3 cellular contexts compared by ENCODE assay signal in the genomic region with DNA sequence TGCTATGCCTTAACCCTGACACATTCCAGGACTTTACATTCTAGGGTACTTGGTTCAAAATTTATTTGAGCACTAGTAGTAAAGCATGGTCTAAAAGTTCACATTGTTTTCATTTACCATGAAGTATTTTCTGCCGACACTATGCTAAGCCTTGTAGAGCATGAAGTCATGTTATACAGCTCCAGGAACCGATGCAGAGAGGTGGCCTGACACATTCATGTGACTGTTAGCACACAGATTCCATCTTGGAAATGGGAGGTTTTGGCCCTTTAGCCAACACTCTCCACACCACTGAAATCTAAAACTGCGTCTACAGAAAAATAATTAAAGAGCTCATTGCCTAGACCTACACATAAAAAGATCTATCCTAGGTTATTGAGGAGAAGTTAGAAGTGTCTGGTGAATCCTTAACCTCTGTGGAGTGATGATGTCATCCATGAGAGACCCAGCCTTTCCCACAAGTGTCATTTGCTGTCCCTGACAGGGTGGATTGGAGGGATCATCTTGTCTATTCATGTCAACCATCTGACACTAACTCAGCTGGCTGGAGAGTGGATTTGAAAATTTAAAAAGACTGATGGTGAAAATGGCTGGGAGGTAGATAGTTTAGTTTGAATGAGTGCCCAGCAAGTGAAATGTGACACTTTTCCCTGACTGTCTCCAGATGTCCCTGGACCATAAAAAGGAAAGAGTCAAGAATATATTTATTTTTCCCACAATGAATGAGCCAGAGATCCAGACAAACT.
TF ChIP-seq lines count a peak whose summit lies in the region.

No MANE protein-coding gene starts in this region.

TF ChIP-seq in IMR-90, 13 proteins besides CTCF, POLR2A, EP300 and RAD21:
- TF ChIP-seq MAFK (IDR thresholded peaks at IDR 0.05; ENCODE audit: low read depth, low read length) = no peak
- TF ChIP-seq, protein P1, sequence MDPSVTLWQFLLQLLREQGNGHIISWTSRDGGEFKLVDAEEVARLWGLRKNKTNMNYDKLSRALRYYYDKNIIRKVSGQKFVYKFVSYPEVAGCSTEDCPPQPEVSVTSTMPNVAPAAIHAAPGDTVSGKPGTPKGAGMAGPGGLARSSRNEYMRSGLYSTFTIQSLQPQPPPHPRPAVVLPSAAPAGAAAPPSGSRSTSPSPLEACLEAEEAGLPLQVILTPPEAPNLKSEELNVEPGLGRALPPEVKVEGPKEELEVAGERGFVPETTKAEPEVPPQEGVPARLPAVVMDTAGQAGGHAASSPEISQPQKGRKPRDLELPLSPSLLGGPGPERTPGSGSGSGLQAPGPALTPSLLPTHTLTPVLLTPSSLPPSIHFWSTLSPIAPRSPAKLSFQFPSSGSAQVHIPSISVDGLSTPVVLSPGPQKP (IDR thresholded peaks at IDR 0.05; ENCODE audit: borderline replicate concordance, low read depth, low read length) = no peak
- TF ChIP-seq RCOR1 (IDR thresholded peaks at IDR 0.05; ENCODE audit: insufficient replicate concordance, low read length) = no peak
- no peak for TF ChIP-seq SMC3 (IDR thresholded peaks at IDR 0.05; ENCODE audit: low read depth, low read length)
- TF ChIP-seq MXI1 (IDR thresholded peaks at IDR 0.05; ENCODE audit: borderline replicate concordance, low read depth, low read length) = no peak
- TF ChIP-seq FOS (IDR thresholded peaks at IDR 0.05; ENCODE audit: low read depth, low read length) = no peak
- TF ChIP-seq, protein P2, sequence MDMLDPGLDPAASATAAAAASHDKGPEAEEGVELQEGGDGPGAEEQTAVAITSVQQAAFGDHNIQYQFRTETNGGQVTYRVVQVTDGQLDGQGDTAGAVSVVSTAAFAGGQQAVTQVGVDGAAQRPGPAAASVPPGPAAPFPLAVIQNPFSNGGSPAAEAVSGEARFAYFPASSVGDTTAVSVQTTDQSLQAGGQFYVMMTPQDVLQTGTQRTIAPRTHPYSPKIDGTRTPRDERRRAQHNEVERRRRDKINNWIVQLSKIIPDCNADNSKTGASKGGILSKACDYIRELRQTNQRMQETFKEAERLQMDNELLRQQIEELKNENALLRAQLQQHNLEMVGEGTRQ (IDR thresholded peaks at IDR 0.05; ENCODE audit: low read depth, low read length) = no peak
- no peak for TF ChIP-seq CHD1 (IDR thresholded peaks at IDR 0.05; ENCODE audit: low read depth, low read length)
- TF ChIP-seq MAZ (IDR thresholded peaks at IDR 0.05; ENCODE audit: borderline replicate concordance, low read depth, low read length) = no peak
- no peak for TF ChIP-seq CEBPB (IDR thresholded peaks at IDR 0.05; ENCODE audit: low read depth, low read length)
- no peak for TF ChIP-seq RFX5 (IDR thresholded peaks at IDR 0.05; ENCODE audit: low read depth, low read length)
- TF ChIP-seq NFE2L2 (IDR thresholded peaks at IDR 0.05; ENCODE audit: low read depth, low read length) = no peak
- no peak for TF ChIP-seq BHLHE40 (IDR thresholded peaks at IDR 0.05; ENCODE audit: low read depth, low read length)

TF ChIP-seq in K562, 482 proteins besides CTCF, POLR2A, EP300 and RAD21:
- no peak for TF ChIP-seq ATF1 (CRISPR knock-in tag; IDR thresholded peaks at IDR 0.05)
- TF ChIP-seq ATF1 (tag; IDR thresholded peaks at IDR 0.05) = 0 out of 2 replicates have a peak, but pooled peaks have one; percentile 9
- no peak for TF ChIP-seq BRD9 (IDR thresholded peaks at IDR 0.05; ENCODE audit: low read depth, partially characterized antibody)
- TF ChIP-seq, protein P3, sequence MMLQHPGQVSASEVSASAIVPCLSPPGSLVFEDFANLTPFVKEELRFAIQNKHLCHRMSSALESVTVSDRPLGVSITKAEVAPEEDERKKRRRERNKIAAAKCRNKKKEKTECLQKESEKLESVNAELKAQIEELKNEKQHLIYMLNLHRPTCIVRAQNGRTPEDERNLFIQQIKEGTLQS (IDR thresholded peaks at IDR 0.05) = peak; percentile 82
- TF ChIP-seq, protein P3 (CRISPR knock-in tag; conservative IDR thresholded peaks at IDR 0.05) = no peak
- TF ChIP-seq JUND (IDR thresholded peaks at IDR 0.05; ENCODE audit: borderline replicate concordance, low read depth, low read length) = no peak
- peak; percentile 49; the same call in 1 of the 3 replicates for TF ChIP-seq JUND (tag; IDR thresholded peaks at IDR 0.05; ENCODE audit: borderline replicate concordance, low read depth, low read length)
- no peak for TF ChIP-seq KLF16 (IDR thresholded peaks at IDR 0.05)
- TF ChIP-seq NONO (IDR thresholded peaks at IDR 0.05; ENCODE audit: low read depth in 2 of 2, low read length in 1 of 2) = no peak
- no peak for TF ChIP-seq CSDE1 (IDR thresholded peaks at IDR 0.05)

TF ChIP-seq in liver, 16 proteins besides CTCF, POLR2A, EP300 and RAD21:
- TF ChIP-seq, protein P4, sequence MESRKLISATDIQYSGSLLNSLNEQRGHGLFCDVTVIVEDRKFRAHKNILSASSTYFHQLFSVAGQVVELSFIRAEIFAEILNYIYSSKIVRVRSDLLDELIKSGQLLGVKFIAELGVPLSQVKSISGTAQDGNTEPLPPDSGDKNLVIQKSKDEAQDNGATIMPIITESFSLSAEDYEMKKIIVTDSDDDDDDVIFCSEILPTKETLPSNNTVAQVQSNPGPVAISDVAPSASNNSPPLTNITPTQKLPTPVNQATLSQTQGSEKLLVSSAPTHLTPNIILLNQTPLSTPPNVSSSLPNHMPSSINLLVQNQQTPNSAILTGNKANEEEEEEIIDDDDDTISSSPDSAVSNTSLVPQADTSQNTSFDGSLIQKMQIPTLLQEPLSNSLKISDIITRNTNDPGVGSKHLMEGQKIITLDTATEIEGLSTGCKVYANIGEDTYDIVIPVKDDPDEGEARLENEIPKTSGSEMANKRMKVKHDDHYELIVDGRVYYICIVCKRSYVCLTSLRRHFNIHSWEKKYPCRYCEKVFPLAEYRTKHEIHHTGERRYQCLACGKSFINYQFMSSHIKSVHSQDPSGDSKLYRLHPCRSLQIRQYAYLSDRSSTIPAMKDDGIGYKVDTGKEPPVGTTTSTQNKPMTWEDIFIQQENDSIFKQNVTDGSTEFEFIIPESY (IDR thresholded peaks at IDR 0.05) = no peak
- TF ChIP-seq TAF1 (conservative IDR thresholded peaks at IDR 0.05) = no peak
- no peak for TF ChIP-seq RXRA (IDR thresholded peaks at IDR 0.05)
- peak; percentile 16 for TF ChIP-seq YY1 (IDR thresholded peaks at IDR 0.05)
- TF ChIP-seq HNF4A (conservative IDR thresholded peaks at IDR 0.05) = no peak
- TF ChIP-seq, protein P5, sequence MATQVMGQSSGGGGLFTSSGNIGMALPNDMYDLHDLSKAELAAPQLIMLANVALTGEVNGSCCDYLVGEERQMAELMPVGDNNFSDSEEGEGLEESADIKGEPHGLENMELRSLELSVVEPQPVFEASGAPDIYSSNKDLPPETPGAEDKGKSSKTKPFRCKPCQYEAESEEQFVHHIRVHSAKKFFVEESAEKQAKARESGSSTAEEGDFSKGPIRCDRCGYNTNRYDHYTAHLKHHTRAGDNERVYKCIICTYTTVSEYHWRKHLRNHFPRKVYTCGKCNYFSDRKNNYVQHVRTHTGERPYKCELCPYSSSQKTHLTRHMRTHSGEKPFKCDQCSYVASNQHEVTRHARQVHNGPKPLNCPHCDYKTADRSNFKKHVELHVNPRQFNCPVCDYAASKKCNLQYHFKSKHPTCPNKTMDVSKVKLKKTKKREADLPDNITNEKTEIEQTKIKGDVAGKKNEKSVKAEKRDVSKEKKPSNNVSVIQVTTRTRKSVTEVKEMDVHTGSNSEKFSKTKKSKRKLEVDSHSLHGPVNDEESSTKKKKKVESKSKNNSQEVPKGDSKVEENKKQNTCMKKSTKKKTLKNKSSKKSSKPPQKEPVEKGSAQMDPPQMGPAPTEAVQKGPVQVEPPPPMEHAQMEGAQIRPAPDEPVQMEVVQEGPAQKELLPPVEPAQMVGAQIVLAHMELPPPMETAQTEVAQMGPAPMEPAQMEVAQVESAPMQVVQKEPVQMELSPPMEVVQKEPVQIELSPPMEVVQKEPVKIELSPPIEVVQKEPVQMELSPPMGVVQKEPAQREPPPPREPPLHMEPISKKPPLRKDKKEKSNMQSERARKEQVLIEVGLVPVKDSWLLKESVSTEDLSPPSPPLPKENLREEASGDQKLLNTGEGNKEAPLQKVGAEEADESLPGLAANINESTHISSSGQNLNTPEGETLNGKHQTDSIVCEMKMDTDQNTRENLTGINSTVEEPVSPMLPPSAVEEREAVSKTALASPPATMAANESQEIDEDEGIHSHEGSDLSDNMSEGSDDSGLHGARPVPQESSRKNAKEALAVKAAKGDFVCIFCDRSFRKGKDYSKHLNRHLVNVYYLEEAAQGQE (IDR thresholded peaks at IDR 0.05) = no peak
